Comparison of ENCODE assay signal across 8 cellular contexts in the genomic region with DNA sequence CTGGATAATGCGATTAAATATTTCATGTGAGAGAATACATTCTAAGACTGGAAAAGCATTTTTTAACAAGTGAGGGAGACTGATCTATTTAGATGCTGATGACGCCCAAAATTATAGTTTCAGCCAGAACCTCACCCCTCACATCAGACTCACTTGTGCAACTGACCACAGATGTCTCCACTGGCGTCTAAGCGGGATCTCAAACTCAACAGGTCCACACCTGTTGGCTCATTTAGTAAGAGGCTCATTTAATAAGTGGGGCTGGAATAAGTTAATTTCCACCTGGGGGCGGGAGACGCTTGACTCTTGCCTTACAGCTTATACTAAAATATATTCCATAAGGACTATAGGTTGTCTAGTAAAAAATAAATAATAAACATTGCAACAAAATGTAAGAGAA. TPM values are rescaled to one million over a fixed set of nuclear protein-coding genes. Genes with fewer than 3 reads are reported as not detected.
DNase-seq lines count a peak whose midpoint lies in the region; ATAC-seq and TF ChIP-seq lines count a peak whose summit lies in the region.
"Had no signal": no experiment of that assay in that cellular context is flagged by ENCODE, and none has a peak within 500 bp of the region (broad histone marks: within the 10 kb centered on the region; RNA-seq: fewer than 3 reads in every experiment).

No MANE protein-coding gene starts in this region.

- peak; percentile 28 for DNase-seq in D341Med (ENCODE audit: low spot score)
- peak; percentile 8 for DNase-seq in LHCN-M2 (ENCODE audit: low read depth)
- peak in 1 of 2 donors; percentile 3 for DNase-seq in central memory CD8-positive, alpha-beta T cell (ENCODE audit: low spot score in 2 of 2)
- no peak for DNase-seq in osteoblast (ENCODE audit: insufficient read length, low spot score, missing footprints)
- DNase-seq in OCI-M2 (lab: John Stamatoyannopoulos, UW; ENCODE audit: unreplicated experiment) = no peak

- no peaks in the 10 kb centered on the region for H3K27me3 ChIP-seq in osteoblast (ENCODE audit: insufficient read depth, low read length)

- no peaks in the 10 kb centered on the region for H3K27me3 Mint-ChIP-seq in central memory CD8-positive, alpha-beta T cell

- no peaks in the 10 kb centered on the region for H3K9me3 ChIP-seq in osteoblast (ENCODE audit: low read depth, low read length)

- TF ChIP-seq CTCF in osteoblast (IDR thresholded peaks at IDR 0.05; ENCODE audit: extremely low read depth, low read depth, low read length) = no peak

- peak overlapping the region; percentile 68 for H3K4me3 ChIP-seq in osteoblast (ENCODE audit: insufficient read depth, low read length)
- H3K4me3 ChIP-seq: mucosa of descending colon had no signal

- H3K4me1 ChIP-seq in osteoblast (ENCODE audit: insufficient read depth, low read length) = peaks cover 10% of the 10 kb centered on the region

- H3K27ac Mint-ChIP-seq in central memory CD8-positive, alpha-beta T cell (ENCODE audit: low read depth) = no peak overlapping the region

- no peaks in the 10 kb centered on the region for H4K20me1 ChIP-seq in osteoblast (ENCODE audit: insufficient read depth, low read length)

- H3K4me3 Mint-ChIP-seq in central memory CD8-positive, alpha-beta T cell = peak overlapping the region; percentile 66

- no peak overlapping the region for H2AFZ ChIP-seq in osteoblast (ENCODE audit: low read length)

- peak overlapping the region; percentile 76 for H3K4me2 ChIP-seq in osteoblast (ENCODE audit: insufficient read depth, low read length)

- no peaks in the 10 kb centered on the region for H3K9me3 Mint-ChIP-seq in central memory CD8-positive, alpha-beta T cell

- no peak overlapping the region for H3K27ac ChIP-seq in osteoblast (ENCODE audit: low read depth, low read length)

- H3K36me3 Mint-ChIP-seq in central memory CD8-positive, alpha-beta T cell (ENCODE audit: insufficient read depth) = peaks cover 16% of the 10 kb centered on the region

- H3K79me2 ChIP-seq in osteoblast (ENCODE audit: insufficient read depth, low read length) = no peaks in the 10 kb centered on the region

- peaks cover 6% of the 10 kb centered on the region for H3K4me1 Mint-ChIP-seq in central memory CD8-positive, alpha-beta T cell

- H3K36me3 ChIP-seq in osteoblast (ENCODE audit: insufficient read depth, low read length) = peaks cover 6% of the 10 kb centered on the region

- no peak for ATAC-seq in central memory CD8-positive, alpha-beta T cell (replicated peaks; ENCODE audit: extremely low read depth, poor library complexity, severe bottlenecking)
- ATAC-seq in HG02763 (IDR thresholded peaks at IDR 0.05; ENCODE audit: unreplicated experiment) (no peak), GM19395 (IDR thresholded peaks at IDR 0.05; ENCODE audit: unreplicated experiment) (no peak)

RNA-seq across cellular contexts. Expression of gene MORC2, which starts 47.5 kb away (rescaled TPM):
- total RNA-seq in LHCN-M2 (2014; rRNA removed) (11.2 and 12.6 TPM in 2 replicates), osteoblast (12.4 and 17.0 TPM in 2 replicates)
- 19.7 TPM for polyA plus RNA-seq in LHCN-M2 (2012)

RNA-seq across cellular contexts. Expression of gene TUG1, which starts 48.0 kb away (rescaled TPM):
- 29.5 and 39.3 TPM in 2 replicates for total RNA-seq in LHCN-M2 (2014; rRNA removed)
- polyA plus RNA-seq in LHCN-M2 (2012) = 16.9 TPM
- total RNA-seq in osteoblast = 71.9 and 74.6 TPM in 2 replicates

Comparison
In these comparisons a context has a peak if more than half of its experiments do, and no peak if none do; other contexts are left out.
1. DNase-seq: peak in D341Med (single experiment) and LHCN-M2 (single experiment); none in osteoblast (single experiment) and OCI-M2 (single experiment).